ENCODE assay signal across 16 cellular contexts in genomic region chr14:48936881-48937280, GRCh38.
"Had no signal": no experiment of that assay in that cellular context is flagged by ENCODE, and none has a peak within 500 bp of the region (broad histone marks: within the 10 kb centered on the region; RNA-seq: fewer than 3 reads in every experiment).

No MANE protein-coding gene starts in this region.

- H3K9me3 ChIP-seq: psoas muscle, thoracic aorta had no signal

- H3K36me3 Mint-ChIP-seq: activated naive CD4-positive, alpha-beta T cell treated with anti-CD3 and anti-CD28 coated beads, Interleukin-2, amount 50 U/mL, for 24 hours; naive thymus-derived CD8-positive, alpha-beta T cell had no signal

- ATAC-seq: naive thymus-derived CD8-positive, alpha-beta T cell; psoas muscle had no signal

- H3K4me1 Mint-ChIP-seq: activated naive CD4-positive, alpha-beta T cell treated with anti-CD3 and anti-CD28 coated beads, Interleukin-2, amount 50 U/mL, for 24 hours; endodermal cell; naive thymus-derived CD8-positive, alpha-beta T cell had no signal

- H3K36me3 ChIP-seq: thoracic aorta had no signal

- H3K27me3 Mint-ChIP-seq: activated naive CD4-positive, alpha-beta T cell treated with anti-CD3 and anti-CD28 coated beads, Interleukin-2, amount 50 U/mL, for 24 hours; naive thymus-derived CD8-positive, alpha-beta T cell; stimulated activated naive CD8-positive, alpha-beta T cell treated with anti-CD3 and anti-CD28 coated beads, Interleukin-15, Interleukin-2, amounts not matched to agents 100 ng/mL and 50 ng/mL, for 24 hours had no signal

- FAIRE-seq: bronchial epithelial cell, TTC549, urothelium cell line had no signal

- H3K4me1 ChIP-seq: psoas muscle had no signal

- H3K4me3 ChIP-seq: psoas muscle, thoracic aorta had no signal

- H3K27ac Mint-ChIP-seq: activated naive CD4-positive, alpha-beta T cell treated with anti-CD3 and anti-CD28 coated beads, Interleukin-2, amount 50 U/mL, for 24 hours; activated T-helper 2 cell treated with anti-CD3 and anti-CD28 coated beads, Interferon-gamma antibody, Interleukin-2, Interleukin-4, amounts not matched to agents 10 μg/mL and 5 μg/mL and 100 μg/mL, durations not matched to agents 14 hours and 24 hours and 36 hours; endodermal cell; naive thymus-derived CD8-positive, alpha-beta T cell; stimulated activated naive CD8-positive, alpha-beta T cell treated with anti-CD3 and anti-CD28 coated beads, Interleukin-15, Interleukin-2, amounts not matched to agents 100 ng/mL and 50 ng/mL, for 24 hours had no signal

- H3K9me3 Mint-ChIP-seq: activated T-helper 2 cell treated with anti-CD3 and anti-CD28 coated beads, Interferon-gamma antibody, Interleukin-2, Interleukin-4, amounts not matched to agents 10 μg/mL and 5 μg/mL and 100 μg/mL, durations not matched to agents 14 hours and 24 hours and 36 hours; endodermal cell had no signal

- DNase-seq: activated CD4-positive, alpha-beta T cell treated with anti-CD3 and anti-CD28 coated beads, Interleukin-2, amount 50 U/mL, for 1 hour; endodermal cell; erythroblast; kidney glomerular epithelial cell; naive thymus-derived CD8-positive, alpha-beta T cell; psoas muscle; stimulated activated CD4-positive, alpha-beta T cell treated with anti-CD3 and anti-CD28 coated beads, Interleukin-4, amount 100 ng/mL, for 1 hour; stimulated activated CD8-positive, alpha-beta memory T cell treated with anti-CD3 and anti-CD28 coated beads, Interleukin-4, amount 100 ng/mL, for 48 hours; T-helper 2 cell had no signal

- H3K27ac ChIP-seq: psoas muscle, thoracic aorta had no signal

- H3K4me3 Mint-ChIP-seq: activated naive CD4-positive, alpha-beta T cell treated with anti-CD3 and anti-CD28 coated beads, Interleukin-2, amount 50 U/mL, for 24 hours; endodermal cell; naive thymus-derived CD8-positive, alpha-beta T cell; stimulated activated naive CD8-positive, alpha-beta T cell treated with anti-CD3 and anti-CD28 coated beads, Interleukin-15, Interleukin-2, amounts not matched to agents 100 ng/mL and 50 ng/mL, for 24 hours had no signal
